ENCODE assay signal across 8 cellular contexts in the genomic region with DNA sequence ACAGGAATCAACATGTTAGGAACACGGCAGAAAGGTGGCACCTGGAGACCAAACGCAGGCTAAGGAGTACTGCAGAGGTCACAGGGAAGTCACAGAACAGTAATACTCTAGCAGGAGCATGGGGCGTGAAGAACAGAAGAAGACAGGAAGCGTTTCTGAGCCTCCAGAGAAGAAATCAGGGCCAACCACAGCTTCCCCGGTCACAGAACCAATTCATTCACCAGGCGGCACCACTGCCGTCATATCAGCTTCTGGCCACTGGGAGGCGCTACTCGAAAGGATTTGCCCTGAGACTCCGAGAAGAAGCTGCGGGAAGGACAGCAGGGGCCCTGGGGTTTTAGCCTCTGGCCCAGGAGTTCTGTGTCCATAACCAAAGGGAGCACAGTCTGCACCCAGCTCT.
DNase-seq lines count a peak whose midpoint lies in the region; ATAC-seq, FAIRE-seq and TF ChIP-seq lines count a peak whose summit lies in the region.

No MANE protein-coding gene starts in this region.

- intact Hi-C loops in activated CD4-positive, alpha-beta T cell treated with anti-CD3 and anti-CD28 coated beads, Interleukin-2, amount 10 ng/mL, durations not matched to agents 24 days and 14 days (cut with micrococcal nuclease) = loop anchor here (1.0 kb wide), 1 partner anchor 316 kb away; no protein-coding TSS in a partner anchor

- no peaks in the 10 kb centered on the region for H3K9me3 Mint-ChIP-seq in activated CD4-positive, alpha-beta T cell treated with anti-CD3 and anti-CD28 coated beads, Interleukin-2, amount 10 ng/mL, durations not matched to agents 24 days and 14 days
- peaks cover 2% of the 10 kb centered on the region for H3K9me3 Mint-ChIP-seq in nephron

- no peaks in the 10 kb centered on the region for H3K9me3 ChIP-seq in suprapubic skin

- no peak overlapping the region for H3K27ac Mint-ChIP-seq in activated CD4-positive, alpha-beta T cell treated with anti-CD3 and anti-CD28 coated beads, Interleukin-2, amount 10 ng/mL, durations not matched to agents 24 days and 14 days
- H3K27ac Mint-ChIP-seq in nephron = peak overlapping the region in 1 of 3 experiments; percentile 65

- peaks cover 2% of the 10 kb centered on the region for H3K27me3 Mint-ChIP-seq in activated CD4-positive, alpha-beta T cell treated with anti-CD3 and anti-CD28 coated beads, Interleukin-2, amount 10 ng/mL, durations not matched to agents 24 days and 14 days
- H3K27me3 Mint-ChIP-seq in nephron (ENCODE audit: low read depth) = peaks cover 8% of the 10 kb centered on the region

- H3K36me3 Mint-ChIP-seq in activated CD4-positive, alpha-beta T cell treated with anti-CD3 and anti-CD28 coated beads, Interleukin-2, amount 10 ng/mL, durations not matched to agents 24 days and 14 days (ENCODE audit: low read depth) = no peaks in the 10 kb centered on the region
- H3K36me3 Mint-ChIP-seq in nephron (ENCODE audit: low read depth) = peaks cover 3% of the 10 kb centered on the region

- TF ChIP-seq CTCF in 22Rv1 (IDR thresholded peaks at IDR 0.05) (peak; percentile 65), nephron (IDR thresholded peaks at IDR 0.05; ENCODE audit: unreplicated experiment in 3 of 3) (peak; percentile 50 to 64 (median 55)), suprapubic skin (IDR thresholded peaks at IDR 0.05) (peak; percentile 27 to 77)

- no peak for TF ChIP-seq EP300 in suprapubic skin (IDR thresholded peaks at IDR 0.05)

- WGBS in suprapubic skin = 17% methylated on average over 11 of the region's 11 CpGs

- no peak for ATAC-seq in GM21786 (IDR thresholded peaks at IDR 0.05; ENCODE audit: unreplicated experiment)

- H3K27me3 ChIP-seq in suprapubic skin = no peaks in the 10 kb centered on the region

- H3K4me3 Mint-ChIP-seq in activated CD4-positive, alpha-beta T cell treated with anti-CD3 and anti-CD28 coated beads, Interleukin-2, amount 10 ng/mL, durations not matched to agents 24 days and 14 days = no peak overlapping the region
- no peak overlapping the region for H3K4me3 Mint-ChIP-seq in nephron

- DNase-seq in GM12892 (ENCODE audit: insufficient read length) (peak; percentile 37), NCI-H2107 treated with DMSO at 0.1 percent for 48 hours (lab: John Stamatoyannopoulos, UW; ENCODE audit: unreplicated experiment) (peak; percentile 31), suprapubic skin (ENCODE audit: low spot score in 2 of 2) (peak in 1 of 2 donors; percentile 75)
- peak; percentile 91 for DNase-seq in activated CD4-positive, alpha-beta T cell treated with anti-CD3 and anti-CD28 coated beads, Interleukin-2, amount 10 ng/mL, durations not matched to agents 24 days and 14 days
- peak; percentile 36 for DNase-seq in effector CD8-positive, alpha-beta T cell (lab: John Stamatoyannopoulos, UW)

- H3K36me3 ChIP-seq in suprapubic skin = no peaks in the 10 kb centered on the region

- H3K4me1 Mint-ChIP-seq in activated CD4-positive, alpha-beta T cell treated with anti-CD3 and anti-CD28 coated beads, Interleukin-2, amount 10 ng/mL, durations not matched to agents 24 days and 14 days = peaks cover 6% of the 10 kb centered on the region
- peaks cover 10% of the 10 kb centered on the region for H3K4me1 Mint-ChIP-seq in nephron

- H3K27ac ChIP-seq in 22Rv1 = no peak overlapping the region
- no peak overlapping the region for H3K27ac ChIP-seq in suprapubic skin

- no peak for FAIRE-seq in GM12892 (lab: Jason Lieb, UNC)

- no peak overlapping the region for H3K4me3 ChIP-seq in suprapubic skin

- H3K4me1 ChIP-seq in suprapubic skin = peaks cover 5% of the 10 kb centered on the region

- TF ChIP-seq POLR2A in GM12892 (IDR thresholded peaks at IDR 0.05; ENCODE audit: low read depth, low read length) (no peak), suprapubic skin (IDR thresholded peaks at IDR 0.05) (no peak)
